Comparison of ENCODE assay signal across 8 cellular contexts in genomic region chr15:34403899-34404298, GRCh38. TPM values are rescaled to one million over a fixed set of nuclear protein-coding genes. Genes with fewer than 3 reads are reported as not detected.
DNase-seq lines count a peak whose midpoint lies in the region; ATAC-seq lines count a peak whose summit lies in the region.
"Not testable (repeated sequence)": the region's sequence is repeated elsewhere in the genome, so short reads cannot be mapped to it uniquely, and the experiment has no call there.

No MANE protein-coding gene starts in this region.

- H3K9me3 Mint-ChIP-seq in CD4-positive, CD25-positive, alpha-beta regulatory T cell; activated CD4-positive, alpha-beta T cell treated with anti-CD3 and anti-CD28 coated beads for 36 hours (ENCODE audit: low read depth); activated naive CD8-positive, alpha-beta T cell treated with anti-CD3 and anti-CD28 coated beads, Interleukin-2, amount 50 U/mL, for 24 hours: not testable (repeated sequence)

- not testable (repeated sequence) for H3K36me3 Mint-ChIP-seq in CD4-positive, CD25-positive, alpha-beta regulatory T cell; activated CD4-positive, alpha-beta T cell treated with anti-CD3 and anti-CD28 coated beads for 36 hours (ENCODE audit: low read depth); activated naive CD8-positive, alpha-beta T cell treated with anti-CD3 and anti-CD28 coated beads, Interleukin-2, amount 50 U/mL, for 24 hours (ENCODE audit: low read depth)

- H3K27me3 ChIP-seq in CD4-positive, CD25-positive, alpha-beta regulatory T cell (ENCODE audit: control insufficient read depth, insufficient read depth, low read length), result not testable (repeated sequence)

- not testable (repeated sequence) for H3K36me3 ChIP-seq in CD4-positive, CD25-positive, alpha-beta regulatory T cell (ENCODE audit: control insufficient read depth, insufficient read depth, low read length)

- H3K27ac Mint-ChIP-seq in CD4-positive, CD25-positive, alpha-beta regulatory T cell; activated CD4-positive, alpha-beta T cell treated with anti-CD3 and anti-CD28 coated beads for 36 hours; activated naive CD8-positive, alpha-beta T cell treated with anti-CD3 and anti-CD28 coated beads, Interleukin-2, amount 50 U/mL, for 24 hours: not testable (repeated sequence)

- H3K27me3 Mint-ChIP-seq in CD4-positive, CD25-positive, alpha-beta regulatory T cell; activated CD4-positive, alpha-beta T cell treated with anti-CD3 and anti-CD28 coated beads for 36 hours; activated naive CD8-positive, alpha-beta T cell treated with anti-CD3 and anti-CD28 coated beads, Interleukin-2, amount 50 U/mL, for 24 hours: not testable (repeated sequence)

- not testable (repeated sequence) for DNase-seq in CD4-positive, CD25-positive, alpha-beta regulatory T cell; activated CD4-positive, alpha-beta T cell treated with anti-CD3 and anti-CD28 coated beads for 36 hours; activated naive CD8-positive, alpha-beta T cell treated with anti-CD3 and anti-CD28 coated beads, Interleukin-2, amount 50 U/mL, for 24 hours; stimulated activated naive CD8-positive, alpha-beta T cell treated with anti-CD3 and anti-CD28 coated beads, Interleukin-15, Interleukin-2, amounts not matched to agents 100 U/mL and 50 U/mL, for 24 hours

- ATAC-seq in CD4-positive, CD25-positive, alpha-beta regulatory T cell (ENCODE audit: low read depth in 2 of 2), result peak; percentile 55 to 56
- ATAC-seq in GM18867 (IDR thresholded peaks at IDR 0.05; ENCODE audit: unreplicated experiment), result peak; percentile 62
- peak; percentile 52 for ATAC-seq in GM19372 (IDR thresholded peaks at IDR 0.05; ENCODE audit: low read depth, unreplicated experiment)
- peak; percentile 60 for ATAC-seq in HG02623 (IDR thresholded peaks at IDR 0.05; ENCODE audit: unreplicated experiment)
- peak; percentile 59 for ATAC-seq in HG03354 (IDR thresholded peaks at IDR 0.05; ENCODE audit: poor library complexity, severe bottlenecking, unreplicated experiment)
- ATAC-seq in activated CD4-positive, alpha-beta T cell treated with anti-CD3 and anti-CD28 coated beads for 36 hours, result peak; percentile 83
- peak; percentile 76 for ATAC-seq in activated naive CD8-positive, alpha-beta T cell treated with anti-CD3 and anti-CD28 coated beads, Interleukin-2, amount 50 U/mL, for 24 hours
- peak; percentile 76 for ATAC-seq in stimulated activated naive CD8-positive, alpha-beta T cell treated with anti-CD3 and anti-CD28 coated beads, Interleukin-15, Interleukin-2, amounts not matched to agents 100 U/mL and 50 U/mL, for 24 hours

- not testable (repeated sequence) for H3K27ac ChIP-seq in CD4-positive, CD25-positive, alpha-beta regulatory T cell (ENCODE audit: insufficient read depth, low read length, poor library complexity, severe bottlenecking)

- intact Hi-C loops in activated CD4-positive, alpha-beta T cell treated with anti-CD3 and anti-CD28 coated beads for 36 hours (cut with DNase I, micrococcal nuclease), result not testable (repeated sequence)

- H3K4me3 Mint-ChIP-seq in CD4-positive, CD25-positive, alpha-beta regulatory T cell; activated CD4-positive, alpha-beta T cell treated with anti-CD3 and anti-CD28 coated beads for 36 hours; activated naive CD8-positive, alpha-beta T cell treated with anti-CD3 and anti-CD28 coated beads, Interleukin-2, amount 50 U/mL, for 24 hours: not testable (repeated sequence)

- CTCF ChIA-PET in activated CD4-positive, alpha-beta T cell treated with anti-CD3 and anti-CD28 coated beads for 36 hours (lab: Charles Lee), result not testable (repeated sequence)

- not testable (repeated sequence) for H3K9me3 ChIP-seq in CD4-positive, CD25-positive, alpha-beta regulatory T cell (ENCODE audit: control insufficient read depth in 2 of 2, low read length in 2 of 2)

- POLR2A ChIA-PET in activated CD4-positive, alpha-beta T cell treated with anti-CD3 and anti-CD28 coated beads for 36 hours (lab: Charles Lee), result not testable (repeated sequence)

- H3K4me3 ChIP-seq in CD4-positive, CD25-positive, alpha-beta regulatory T cell (ENCODE audit: low read depth, low read length), result not testable (repeated sequence)

- not testable (repeated sequence) for H3K4me1 ChIP-seq in CD4-positive, CD25-positive, alpha-beta regulatory T cell (ENCODE audit: control insufficient read depth, insufficient read depth, low read length, poor library complexity, severe bottlenecking)

- H3K4me1 Mint-ChIP-seq in CD4-positive, CD25-positive, alpha-beta regulatory T cell; activated CD4-positive, alpha-beta T cell treated with anti-CD3 and anti-CD28 coated beads for 36 hours; activated naive CD8-positive, alpha-beta T cell treated with anti-CD3 and anti-CD28 coated beads, Interleukin-2, amount 50 U/mL, for 24 hours: not testable (repeated sequence)

RNA-seq across cellular contexts. Expression of gene GOLGA8A, which starts 33.7 kb away (rescaled TPM):
- total RNA-seq in CD4-positive, CD25-positive, alpha-beta regulatory T cell, result 234 TPM
- 1 to 10 TPM; 2.8 to 4.6 (median 4.6) TPM for polyA plus RNA-seq in CD4-positive, CD25-positive, alpha-beta regulatory T cell
- total RNA-seq in activated CD4-positive, alpha-beta T cell treated with anti-CD3 and anti-CD28 coated beads for 36 hours, result 100 to 1,000 TPM; 147 to 165 TPM

RNA-seq across cellular contexts. Expression of gene LPCAT4, which starts 36.9 kb away (rescaled TPM):
- total RNA-seq in CD4-positive, CD25-positive, alpha-beta regulatory T cell, result 83.2 TPM
- polyA plus RNA-seq in CD4-positive, CD25-positive, alpha-beta regulatory T cell, result 10 to 100 TPM; 13.2 to 15.4 (median 14.7) TPM
- total RNA-seq in activated CD4-positive, alpha-beta T cell treated with anti-CD3 and anti-CD28 coated beads for 36 hours, result 10 to 100 TPM; 44.4 to 52.7 TPM
